29 cellular contexts compared by ENCODE assay signal in genomic region chr3:31124368-31124767, GRCh38.
"Had no signal": no experiment of that assay in that cellular context is flagged by ENCODE, and none has a peak within 500 bp of the region (broad histone marks: within the 10 kb centered on the region; RNA-seq: fewer than 3 reads in every experiment).

No MANE protein-coding gene starts in this region.

- H3K27ac Mint-ChIP-seq: naive thymus-derived CD4-positive, alpha-beta T cell; nephron; neural progenitor cell; progenitor cell of endocrine pancreas; stimulated activated effector memory CD8-positive, alpha-beta T cell treated with anti-CD3 and anti-CD28 coated beads, Interleukin-12 subunit alpha, Interleukin-12 subunit beta, amount 100 ng/mL, for 72 hours had no signal

- FAIRE-seq: colon, kidney, urothelium cell line had no signal

- H3K4me3 ChIP-seq: dorsolateral prefrontal cortex, esophagus muscularis mucosa, gastrocnemius medialis, neural progenitor cell, right lobe of liver, smooth muscle cell, stomach, testis, tibial artery, upper lobe of left lung had no signal

- H3K27me3 ChIP-seq: esophagus muscularis mucosa, gastrocnemius medialis, right lobe of liver, stomach, testis, tibial artery, upper lobe of left lung had no signal

- H3K4me3 Mint-ChIP-seq: naive thymus-derived CD4-positive, alpha-beta T cell; nephron; neural progenitor cell; stimulated activated effector memory CD8-positive, alpha-beta T cell treated with anti-CD3 and anti-CD28 coated beads, Interleukin-12 subunit alpha, Interleukin-12 subunit beta, amount 100 ng/mL, for 72 hours had no signal

- H3K79me2 ChIP-seq: parathyroid adenoma had no signal

- H3K4me1 Mint-ChIP-seq: nephron; stimulated activated effector memory CD8-positive, alpha-beta T cell treated with anti-CD3 and anti-CD28 coated beads, Interleukin-12 subunit alpha, Interleukin-12 subunit beta, amount 100 ng/mL, for 72 hours had no signal

- H3K36me3 ChIP-seq: esophagus muscularis mucosa, gastrocnemius medialis, right lobe of liver, stomach, tibial artery, upper lobe of left lung had no signal

- ATAC-seq: gastrocnemius medialis; left lobe of liver; naive thymus-derived CD4-positive, alpha-beta T cell; right lobe of liver; stimulated activated effector memory CD8-positive, alpha-beta T cell treated with anti-CD3 and anti-CD28 coated beads, Interleukin-12 subunit alpha, Interleukin-12 subunit beta, amount 100 ng/mL, for 72 hours had no signal

- H2AFZ ChIP-seq: neural progenitor cell, parathyroid adenoma had no signal

- H3K27me3 Mint-ChIP-seq: naive thymus-derived CD4-positive, alpha-beta T cell; progenitor cell of endocrine pancreas had no signal

- DNase-seq: dorsolateral prefrontal cortex; effector CD4-positive, alpha-beta T cell; foreskin fibroblast; gastrocnemius medialis; head of caudate nucleus; kidney; mesendoderm; midbrain; naive thymus-derived CD4-positive, alpha-beta T cell; right lobe of liver; stimulated activated CD4-positive, alpha-beta T cell treated with anti-CD3 and anti-CD28 coated beads, Interleukin-12 subunit alpha, Interleukin-12 subunit beta, amount 100 ng/mL, for 4 hours; stimulated activated CD4-positive, alpha-beta T cell treated with anti-CD3 and anti-CD28 coated beads, Interleukin-1b, Interleukin-23, amount 100 ng/mL, for 48 hours; stimulated activated CD4-positive, alpha-beta T cell treated with anti-CD3 and anti-CD28 coated beads, Interleukin-4, amount 100 ng/mL, for 1 hour; stimulated activated naive CD4-positive, alpha-beta T cell treated with Interleukin-2 at 50 U/mL for 16 hours; stomach; testis; tibial artery; upper lobe of left lung had no signal

- H3K36me3 Mint-ChIP-seq: neural progenitor cell; stimulated activated effector memory CD8-positive, alpha-beta T cell treated with anti-CD3 and anti-CD28 coated beads, Interleukin-12 subunit alpha, Interleukin-12 subunit beta, amount 100 ng/mL, for 72 hours had no signal

- H3K4me2 ChIP-seq: neural progenitor cell, smooth muscle cell had no signal

- H3K4me1 ChIP-seq: esophagus muscularis mucosa, gastrocnemius medialis, parathyroid adenoma, right lobe of liver, stomach, testis, tibial artery, upper lobe of left lung had no signal

- H3K27ac ChIP-seq: dorsolateral prefrontal cortex, epithelial cell of prostate, esophagus muscularis mucosa, gastrocnemius medialis, neural progenitor cell, parathyroid adenoma, right lobe of liver, stomach, testis, tibial artery, upper lobe of left lung had no signal

- H3K9ac ChIP-seq: neural progenitor cell, parathyroid adenoma had no signal

- H3K9me3 ChIP-seq: gastrocnemius medialis, right lobe of liver, testis, upper lobe of left lung had no signal
